Comparison of ENCODE assay signal across 9 cellular contexts in the genomic region with DNA sequence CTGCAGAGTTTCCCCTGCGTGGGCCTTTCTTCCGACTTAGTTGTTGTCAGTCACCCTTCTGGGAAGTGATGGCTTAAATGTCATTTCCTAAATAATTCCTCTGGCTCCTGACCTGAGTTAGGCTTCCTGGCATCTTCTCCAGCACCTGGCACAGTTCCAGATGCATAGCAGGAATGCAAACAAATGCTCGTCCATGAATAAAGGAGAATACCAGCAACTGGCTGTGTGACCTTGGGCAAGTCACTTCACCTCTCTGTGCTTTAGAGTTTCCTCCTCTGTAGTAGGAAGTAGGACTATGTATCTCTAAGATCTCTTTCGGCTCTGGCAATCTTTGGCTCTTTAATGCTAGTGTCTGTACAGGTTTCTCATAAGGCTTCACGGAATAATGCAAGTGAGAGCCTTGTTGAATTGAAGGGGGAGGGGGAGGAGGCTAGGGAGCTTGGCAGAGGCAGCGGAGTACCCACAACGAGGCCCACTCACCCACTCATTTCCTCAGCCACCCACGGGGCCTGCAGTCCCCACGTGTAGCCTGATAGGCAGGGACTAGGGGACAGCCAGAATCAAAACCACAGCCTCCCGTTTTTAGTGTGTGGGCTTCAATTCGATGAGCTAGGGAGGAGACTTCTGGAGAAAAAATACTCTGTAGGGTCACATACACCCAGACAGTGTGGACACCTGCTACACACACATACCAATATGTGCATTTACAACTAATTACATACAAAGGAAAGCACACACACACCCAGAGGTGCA. TPM values are rescaled to one million over a fixed set of nuclear protein-coding genes. Genes with fewer than 3 reads are reported as not detected.
DNase-seq lines count a peak whose midpoint lies in the region; ATAC-seq, FAIRE-seq and TF ChIP-seq lines count a peak whose summit lies in the region.
"Had no signal": no experiment of that assay in that cellular context is flagged by ENCODE, and none has a peak within 500 bp of the region (broad histone marks: within the 10 kb centered on the region; RNA-seq: fewer than 3 reads in every experiment).

No MANE protein-coding gene starts in this region.

- TF ChIP-seq CTCF in C4-2B (conservative IDR thresholded peaks at IDR 0.05) (no peak), GM12878 (IDR thresholded peaks at IDR 0.05 in 2 of 3, conservative IDR thresholded peaks at IDR 0.05 in 1 of 3; ENCODE audit: control insufficient read depth in 2 of 3, extremely low read depth in 1 of 3, insufficient read depth in 1 of 3, low read depth in 3 of 3, low read length in 3 of 3) (no peak), uterus (IDR thresholded peaks at IDR 0.05) (no peak)

- in situ Hi-C loops in GM12878 (cut with MboI): loop anchor here (25.0 kb wide), 1 partner anchor 1092 kb away; the partner anchor contains the start of gene CD58

- peak overlapping the region; percentile 48; the same call in 1 of the 2 replicates for H3K9ac ChIP-seq in Karpas-422 (ENCODE audit: low read length)
- peak overlapping the region; percentile 26 for H3K9ac ChIP-seq in GM12878 (ENCODE audit: control insufficient read depth, insufficient read depth, low read length)

- no peak for TF ChIP-seq RAD21 in GM12878 (IDR thresholded peaks at IDR 0.05; ENCODE audit: insufficient read depth, low read depth, low read length)

- peaks cover 16% of the 10 kb centered on the region for H3K4me1 ChIP-seq in Karpas-422 (ENCODE audit: low read length)
- H3K4me1 ChIP-seq in GM12878 (ENCODE audit: control insufficient read depth, insufficient read depth, low read length): peaks cover 56% of the 10 kb centered on the region
- H3K4me1 ChIP-seq in uterus: no peaks in the 10 kb centered on the region

- H2AFZ ChIP-seq in Karpas-422 (ENCODE audit: low read length) (peak overlapping the region; percentile 42; the same call in 1 of the 2 replicates), GM12878 (ENCODE audit: control insufficient read depth, low read depth, low read length) (no peak overlapping the region)

- H3K4me3 ChIP-seq in Karpas-422 (ENCODE audit: low read length): no peak overlapping the region
- H3K4me3 ChIP-seq in GM12878: peak overlapping the region; percentile 25; the same call in 1 of the 2 replicates
- no peak overlapping the region for H3K4me3 ChIP-seq in uterus

- TF ChIP-seq POLR2A in GM12878 (IDR thresholded peaks at IDR 0.05; ENCODE audit: low read depth, low read length) (no peak), uterus (IDR thresholded peaks at IDR 0.05) (no peak)

- TF ChIP-seq EP300 in GM12878 (IDR thresholded peaks at IDR 0.05; ENCODE audit: borderline replicate concordance in 1 of 2, control insufficient read depth in 1 of 2, low read depth in 2 of 2, low read length in 2 of 2): no peak

- H3K9me3 ChIP-seq in Karpas-422 (ENCODE audit: low read length): no peaks in the 10 kb centered on the region
- H3K9me3 ChIP-seq in GM12878 (replicated peaks; ENCODE audit: control insufficient read depth, insufficient read depth, low read length): peaks cover 2% of the 10 kb centered on the region; the same call in 1 of the 3 replicates
- H3K9me3 ChIP-seq in uterus: no peaks in the 10 kb centered on the region

- no peaks in the 10 kb centered on the region for H3K36me3 ChIP-seq in Karpas-422 (ENCODE audit: insufficient read depth, low read length)
- H3K36me3 ChIP-seq in GM12878 (ENCODE audit: control insufficient read depth in 2 of 2, insufficient read depth in 2 of 2, low read length in 1 of 2): no peaks in the 10 kb centered on the region
- no peaks in the 10 kb centered on the region for H3K36me3 ChIP-seq in uterus

- BruUV-seq in GM12878 (replicated peaks; lab: Mats Ljungman, UMichigan): no TSS peak

- H3K27ac ChIP-seq in C4-2B (peak overlapping the region; percentile 11; the same call in 1 of the 2 replicates), Karpas-422 (ENCODE audit: low read length) (peak overlapping the region; percentile 24; the same call in 1 of the 2 replicates), GM12878 (ENCODE audit: control insufficient read depth, insufficient read depth) (peak overlapping the region; percentile 76), uterus (no peak overlapping the region)

- SMC1A ChIA-PET in GM12878 (lab: Charles Lee; ENCODE audit: uncharacterized antibody, unreplicated experiment): interaction anchor here (0.9 to 2.2 kb wide), 3 partner anchors 9 to 120 kb away, joined by 3 to 6 read pairs (median 3); no protein-coding TSS in a partner anchor

- POLR2A ChIA-PET in GM12878 (lab: Charles Lee): interaction anchor here (2.5 kb wide), 1 partner anchor 10 kb away, joined by 13 read pairs; no protein-coding TSS in a partner anchor

- H3K4me2 ChIP-seq in Karpas-422 (ENCODE audit: low read depth, low read length, poor library complexity, severe bottlenecking) (peak overlapping the region; percentile 12), GM12878 (ENCODE audit: control insufficient read depth, insufficient read depth) (peak overlapping the region; percentile 71)

- intact Hi-C loops in GM12878 (cut with micrococcal nuclease; ENCODE audit: unreplicated experiment) (loop anchor here (2.0 kb wide), 1 partner anchor 47 kb away; the partner anchor contains the start of gene TENT5C), uterus (cut with DNase I; ENCODE audit: low total_unique reads) (no loop called here)

- FAIRE-seq in GM12878 (lab: Jason Lieb, UNC): no peak

- H3K79me2 ChIP-seq in Karpas-422 (ENCODE audit: low read length): no peaks in the 10 kb centered on the region
- no peaks in the 10 kb centered on the region for H3K79me2 ChIP-seq in GM12878 (ENCODE audit: control insufficient read depth, insufficient read depth, low read length)

- no peaks in the 10 kb centered on the region for H4K20me1 ChIP-seq in Karpas-422 (ENCODE audit: insufficient read depth, low read depth, low read length)
- H4K20me1 ChIP-seq in GM12878 (ENCODE audit: control insufficient read depth, insufficient read depth): no peaks in the 10 kb centered on the region

- 41% methylated on average over 11 of the region's 11 CpGs for WGBS in GM12878 (ENCODE audit: insufficient coverage, insufficient replicate concordance, low lambda C conversion rate, missing lambda C conversion rate)

- CTCF ChIA-PET in GM12878 (lab: Yijun Ruan, JAX): interaction anchor here (1.6 kb wide), 1 partner anchor 11 kb away, joined by 5 read pairs; no protein-coding TSS in a partner anchor

- ATAC-seq in GM19455 (IDR thresholded peaks at IDR 0.05; ENCODE audit: unreplicated experiment) (peak; percentile 16), GM12878 (peak; percentile 9; the same call in 2 of the 3 replicates), HG03139 (IDR thresholded peaks at IDR 0.05; ENCODE audit: unreplicated experiment) (no peak), GM21619 (IDR thresholded peaks at IDR 0.05; ENCODE audit: unreplicated experiment) (no peak)

- H3K27me3 ChIP-seq in Karpas-422 (ENCODE audit: low read length) (no peaks in the 10 kb centered on the region), GM12878 (replicated peaks in 1 of 2; ENCODE audit: control insufficient read depth in 2 of 2, insufficient read depth in 2 of 2, low read length in 1 of 2) (peaks cover 0 to 3% of the 10 kb centered on the region in 2 experiments; a peak in 2 of 4 replicates), uterus (no peaks in the 10 kb centered on the region)

- DNase-seq in Karpas-422 (no peak), GM12878 (ENCODE audit: low read depth, low spot score) (no peak), uterus (no peak), SKM-1 treated with dmso at 0.1 percent for 144 hours (lab: John Stamatoyannopoulos, UW; ENCODE audit: unreplicated experiment) (no peak)
- DNase-seq: DMS153 had no signal

- RAD21 ChIA-PET in GM12878 (lab: Charles Lee; ENCODE audit: unreplicated experiment): interaction anchor here (1.6 kb wide), 1 partner anchor 10 kb away, joined by 5 read pairs; no protein-coding TSS in a partner anchor

- H3K9me2 ChIP-seq in Karpas-422 (replicated peaks; ENCODE audit: insufficient read depth, low read length): no peaks in the 10 kb centered on the region

TF ChIP-seq in GM12878, 131 proteins besides CTCF, POLR2A, EP300 and RAD21 (continues in another document):
- peak; percentile 43; the same call in 1 of the 2 replicates for TF ChIP-seq ZBED1 (IDR thresholded peaks at IDR 0.05; ENCODE audit: borderline replicate concordance)
- no peak for TF ChIP-seq POLR2AphosphoS5 (IDR thresholded peaks at IDR 0.05; ENCODE audit: low read length)
- no peak for TF ChIP-seq ZZZ3 (IDR thresholded peaks at IDR 0.05; ENCODE audit: control insufficient read depth, insufficient read length, low read depth)

RNA-seq across cellular contexts. Expression of gene TENT5C, which starts 48.1 kb away (rescaled TPM):
- total RNA-seq in Karpas-422 (2014; rRNA removed; shearing (Covaris generic); ENCODE audit: low replicate concordance): 0.14 and 0.60 TPM in 2 replicates
- total RNA-seq in GM12878 (2013; cell fraction: nucleolus; rRNA removed): 0.20 TPM in 1 of 2 replicates, not detected in the other
- 0.65 and 0.73 TPM in 2 replicates for total RNA-seq in GM12878 (2014; rRNA removed)
- 0.76 and 0.78 TPM in 2 replicates for total RNA-seq in GM12878 (2014; rRNA removed; fragmentation: Illumina TruSeq; extraction: Trizol)
- 1.4 and 1.6 TPM in 2 replicates for total RNA-seq in GM12878 (2021)
- 2.5 TPM for polyA plus RNA-seq in GM12878 (2011; ENCODE audit: low read depth)
- polyA plus RNA-seq in GM12878 (2011; rRNA removed): 0.19 and 0.20 TPM in 2 replicates
- polyA plus RNA-seq in GM12878 (2011; cell fraction: cytosol; rRNA removed): 0.20 and 0.24 TPM in 2 replicates
- 0.09 and 0.23 TPM in 2 replicates for polyA plus RNA-seq in GM12878 (2011; cell fraction: nucleus; rRNA removed)
- 2.0 and 3.1 TPM in 2 replicates for polyA plus RNA-seq in GM12878 (2012)
- 1.1 and 1.3 TPM in 2 replicates for polyA plus RNA-seq in GM12878 (2014; fragmentation: Illumina TruSeq; extraction: Trizol)
- under 1 TPM; 0.31 to 0.53 TPM for polyA plus RNA-seq in GM12878 (2014; fragmentation: Nextera tagmentation; extraction: Ambion mirVana)
- 0.61 and 0.79 TPM in 2 replicates for polyA plus RNA-seq in GM12878 (2014; rRNA removed)
- polyA plus RNA-seq in GM12878 (2016; fragmentation: Nextera tagmentation; extraction: Ambion mirVana): 1 to 10 TPM; 2.2 to 2.4 TPM
- 0.51 and 0.62 TPM in 2 replicates for polyA minus RNA-seq in GM12878 (2011; rRNA and poly(A)+ RNA removed)
- 0.31 TPM in 1 of 2 replicates, not detected in the other for polyA minus RNA-seq in GM12878 (2011; cell fraction: cytosol; rRNA and poly(A)+ RNA removed)
- polyA minus RNA-seq in GM12878 (2011; cell fraction: nucleus; rRNA and poly(A)+ RNA removed): 0.12 and 0.29 TPM in 2 replicates
- total RNA-seq in uterus: 10 to 100 TPM in 1 of 4 donors, 1 to 10 TPM in 3; 2.3 to 22.1 (median 5.1) TPM

Comparison
In these comparisons a context has a peak if more than half of its experiments do, and no peak if none do; other contexts are left out.
1. H3K27ac ChIP-seq: peak in C4-2B (single experiment), Karpas-422 (single experiment) and GM12878 (single experiment); none in uterus (0 of 2).
2. ATAC-seq: peak in GM19455 (single experiment) and GM12878 (single experiment); none in HG03139 (single experiment) and GM21619 (single experiment).